In the genomic region with DNA sequence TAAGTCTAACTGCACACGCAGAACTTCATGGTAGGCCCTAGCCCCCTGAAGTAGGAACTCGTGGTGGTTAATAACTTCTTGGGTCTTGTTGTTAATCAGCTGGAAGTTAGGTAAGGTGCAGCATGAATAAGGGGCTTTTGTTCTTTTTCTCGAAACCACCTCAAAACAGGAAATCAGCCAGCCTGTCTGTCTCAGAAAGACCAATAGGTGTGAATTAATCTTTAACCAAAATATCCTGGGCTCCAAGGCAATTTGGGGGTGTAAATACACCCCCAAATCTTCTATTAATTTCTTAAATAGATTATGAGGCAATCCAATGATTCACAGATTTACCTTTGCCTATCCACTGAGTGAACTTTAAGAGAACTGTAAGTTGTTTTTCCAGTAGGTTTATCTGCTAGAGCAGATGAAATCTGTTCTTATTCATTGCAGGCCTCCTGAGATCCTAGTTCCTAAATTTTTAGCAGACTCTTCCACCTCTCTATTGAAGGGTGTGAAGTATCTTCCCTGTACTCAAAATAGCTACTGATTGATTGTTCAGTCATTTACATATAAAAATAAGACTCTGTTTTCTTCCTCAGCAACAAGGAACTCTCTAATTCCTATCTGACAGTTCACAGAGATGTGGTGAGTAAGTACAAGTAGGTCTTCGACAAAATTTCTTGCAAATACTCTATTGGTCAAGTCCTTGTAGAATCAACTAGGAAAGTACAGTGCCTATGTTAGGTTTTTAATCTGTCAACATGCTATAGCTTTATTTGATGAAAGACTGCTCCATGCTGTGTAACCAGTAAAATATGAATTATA, we compare ENCODE assay signal across 10 cellular contexts.
DNase-seq lines count a peak whose midpoint lies in the region; ATAC-seq and TF ChIP-seq lines count a peak whose summit lies in the region.
"Had no signal": no experiment of that assay in that cellular context is flagged by ENCODE, and none has a peak within 500 bp of the region (broad histone marks: within the 10 kb centered on the region; RNA-seq: fewer than 3 reads in every experiment).

No MANE protein-coding gene starts in this region.

- 41% methylated on average over 4 of the region's 4 CpGs for WGBS in right lobe of liver (ENCODE audit: insufficient coverage, low coverage, low lambda C conversion rate, missing lambda C conversion rate)

- DNase-seq in SJSA1 (ENCODE audit: low read depth in 1 of 2, low spot score in 2 of 2) (peak in 1 of 2 experiments; percentile 20), gastrocnemius medialis (no peak), right lobe of liver (no peak), NCI-H128 (lab: John Stamatoyannopoulos, UW; ENCODE audit: unreplicated experiment) (no peak), NCI-H2081 treated with DMSO at 0.1 percent for 48 hours (lab: John Stamatoyannopoulos, UW) (no peak), C1 segment of cervical spinal cord (lab: John Stamatoyannopoulos, UW) (no peak)
- DNase-seq: mammary epithelial cell, NCI-H187 had no signal

- no peaks in the 10 kb centered on the region for H3K36me3 ChIP-seq in SJSA1
- no peaks in the 10 kb centered on the region for H3K36me3 ChIP-seq in gastrocnemius medialis
- no peaks in the 10 kb centered on the region for H3K36me3 ChIP-seq in right lobe of liver

- H3K4me1 ChIP-seq in SJSA1 (replicated peaks): peaks cover 51% of the 10 kb centered on the region
- H3K4me1 ChIP-seq in gastrocnemius medialis: peaks cover 0 to 17% of the 10 kb centered on the region in 2 donors
- no peaks in the 10 kb centered on the region for H3K4me1 ChIP-seq in right lobe of liver

- intact Hi-C loops in gastrocnemius medialis (cut with DNase I; ENCODE audit: low total_unique reads): no loop called here
- intact Hi-C loops in right lobe of liver (cut with DNase I): no loop called here

- ATAC-seq in GM19023 (IDR thresholded peaks at IDR 0.05; ENCODE audit: unreplicated experiment) (peak; percentile 87), HG02623 (IDR thresholded peaks at IDR 0.05; ENCODE audit: unreplicated experiment) (peak; percentile 77), gastrocnemius medialis (no peak), right lobe of liver (no peak)

- peak overlapping the region; percentile 42 for H3K27ac ChIP-seq in SJSA1
- H3K27ac ChIP-seq in gastrocnemius medialis: peak overlapping the region in 3 of 4 donors; percentile 21 to 50 (median 35)
- no peak overlapping the region for H3K27ac ChIP-seq in right lobe of liver

- H3K9me3 ChIP-seq in SJSA1 (replicated peaks): no peaks in the 10 kb centered on the region
- no peaks in the 10 kb centered on the region for H3K9me3 ChIP-seq in gastrocnemius medialis
- no peaks in the 10 kb centered on the region for H3K9me3 ChIP-seq in right lobe of liver

- in situ Hi-C loops in gastrocnemius medialis (cut with MboI; ENCODE audit: low sequenced_read_pairs in 4 of 4): no loop called here

- TF ChIP-seq POLR2A in gastrocnemius medialis (IDR thresholded peaks at IDR 0.05) (no peak), right lobe of liver (IDR thresholded peaks at IDR 0.05) (no peak)

- H3K27me3 ChIP-seq in SJSA1 (replicated peaks): no peaks in the 10 kb centered on the region
- no peaks in the 10 kb centered on the region for H3K27me3 ChIP-seq in gastrocnemius medialis
- no peaks in the 10 kb centered on the region for H3K27me3 ChIP-seq in right lobe of liver

- H3K4me3 ChIP-seq in SJSA1 (no peak overlapping the region), gastrocnemius medialis (no peak overlapping the region), right lobe of liver (no peak overlapping the region)

- no peak for TF ChIP-seq CTCF in gastrocnemius medialis (IDR thresholded peaks at IDR 0.05 in 4 of 5, conservative IDR thresholded peaks at IDR 0.05 in 1 of 5)
- no peak for TF ChIP-seq CTCF in right lobe of liver (IDR thresholded peaks at IDR 0.05)

Comparison
In these comparisons a context has a peak if more than half of its experiments do, and no peak if none do; other contexts are left out.
1. ATAC-seq: peak in GM19023 (single experiment) and HG02623 (single experiment); none in gastrocnemius medialis (0 of 2) and right lobe of liver (0 of 4).
2. H3K27ac ChIP-seq: peak in SJSA1 (single experiment) and gastrocnemius medialis (3 of 4); none in right lobe of liver (0 of 3).